In genomic region chr10:87094373-87095240, GRCh38 we compare ENCODE assay signal across 8 cellular contexts. TPM values are rescaled to one million over a fixed set of nuclear protein-coding genes. Genes with fewer than 3 reads are reported as not detected.
DNase-seq lines count a peak whose midpoint lies in the region; ATAC-seq, FAIRE-seq and TF ChIP-seq lines count a peak whose summit lies in the region.

Gene GLUD1 (minus strand): TSS chr10:87094843. CDS start chr10:87094769, 74 bp downstream.
Gene SHLD2 (plus strand): TSS chr10:87095206. CDS start chr10:87151355, 56,149 bp downstream.

- H3K27me3 ChIP-seq in HUES48 (ENCODE audit: control insufficient read depth, insufficient read depth, low read length) (no peaks in the 10 kb centered on the region), PC-9 (ENCODE audit: insufficient read depth, low read depth) (no peaks in the 10 kb centered on the region), esophagus muscularis mucosa (no peaks in the 10 kb centered on the region), muscle layer of duodenum (ENCODE audit: low read depth, low read length) (no peaks in the 10 kb centered on the region)

- H3K36me3 ChIP-seq in HUES48 (ENCODE audit: control insufficient read depth, insufficient read depth, low read length) = peaks cover 12% of the 10 kb centered on the region
- no peaks in the 10 kb centered on the region for H3K36me3 ChIP-seq in PC-9 (ENCODE audit: low read depth)
- H3K36me3 ChIP-seq in esophagus muscularis mucosa = peaks cover 0 to 9% (median 5%) of the 10 kb centered on the region in 4 donors
- H3K36me3 ChIP-seq in muscle layer of duodenum (ENCODE audit: control insufficient read depth in 1 of 2, insufficient read depth in 2 of 2, low read length in 2 of 2) = peaks cover under 1 to 13% of the 10 kb centered on the region in 2 donors

- POLR2A ChIA-PET in PC-9 (lab: Charles Lee; ENCODE audit: unreplicated experiment) = no interaction called here

- no peaks in the 10 kb centered on the region for H3K9me3 Mint-ChIP-seq in activated T-cell treated with anti-CD3 and anti-CD28 coated beads, Interleukin-2, amount 50 U/mL, for 4 hours

- peak within 1 kb of the TSS; percentile 95 for H3K4me3 Mint-ChIP-seq in activated T-cell treated with anti-CD3 and anti-CD28 coated beads, Interleukin-2, amount 50 U/mL, for 4 hours

- intact Hi-C loops in PC-9 (cut with micrococcal nuclease; ENCODE audit: unreplicated experiment) (loop anchor here (2.0 kb wide), 1 partner anchor 124 kb away; no protein-coding TSS in a partner anchor), esophagus muscularis mucosa (cut with DNase I) (no loop called here)

- H3K4me3 ChIP-seq in HUES48 (ENCODE audit: low read depth, low read length) (peak within 1 kb of the TSS; percentile 67), PC-9 (peak within 1 kb of the TSS; percentile 83), esophagus muscularis mucosa (peak within 1 kb of the TSS; percentile 75 to 97 (median 91)), muscle layer of duodenum (ENCODE audit: low read depth in 1 of 2, low read length in 2 of 2) (peak within 1 kb of the TSS; percentile 74 to 87)

- peak within 1 kb of the TSS; percentile 82 for H2AFZ ChIP-seq in PC-9

- no peak for FAIRE-seq in D721Med (lab: Jason Lieb, UNC)

- peak within 1 kb of the TSS; percentile 87 for H3K27ac ChIP-seq in HUES48 (ENCODE audit: low read depth, low read length)
- peak within 1 kb of the TSS; percentile 80 for H3K27ac ChIP-seq in PC-9
- H3K27ac ChIP-seq in esophagus muscularis mucosa (replicated peaks in 1 of 4) = peak within 1 kb of the TSS; percentile 98 to 99 (median 98)
- peak within 1 kb of the TSS; percentile 80 for H3K27ac ChIP-seq in muscle layer of duodenum (ENCODE audit: low read length)

- H3K4me1 Mint-ChIP-seq in activated T-cell treated with anti-CD3 and anti-CD28 coated beads, Interleukin-2, amount 50 U/mL, for 4 hours (ENCODE audit: low read depth) = peaks cover 52% of the 10 kb centered on the region

- H3K9ac ChIP-seq in HUES48 (ENCODE audit: low read depth, low read length) = peak within 1 kb of the TSS; percentile 80

- H3K36me3 Mint-ChIP-seq in activated T-cell treated with anti-CD3 and anti-CD28 coated beads, Interleukin-2, amount 50 U/mL, for 4 hours (ENCODE audit: insufficient read depth) = peaks cover 11% of the 10 kb centered on the region

- no peak for TF ChIP-seq CTCF in D721Med (IDR thresholded peaks at IDR 0.05; ENCODE audit: insufficient read depth, missing control alignments)
- TF ChIP-seq CTCF in PC-9 (conservative IDR thresholded peaks at IDR 0.05) = no peak
- no peak for TF ChIP-seq CTCF in esophagus muscularis mucosa (IDR thresholded peaks at IDR 0.05)

- no peaks in the 10 kb centered on the region for H4K20me1 ChIP-seq in PC-9 (ENCODE audit: insufficient read depth)

- peak; percentile 56 for TF ChIP-seq POLR2A in esophagus muscularis mucosa (IDR thresholded peaks at IDR 0.05; ENCODE audit: low read depth)

- TSS peak; percentile 37 for BruUV-seq in PC-9 (replicated peaks; lab: Mats Ljungman, UMichigan)

- H3K79me2 ChIP-seq in PC-9 (ENCODE audit: low read depth) = peaks cover 59% of the 10 kb centered on the region

- H3F3A ChIP-seq in PC-9 (ENCODE audit: insufficient read depth, low read depth) = peaks cover 24% of the 10 kb centered on the region

- no peak for TF ChIP-seq EP300 in esophagus muscularis mucosa (IDR thresholded peaks at IDR 0.05)

- no CpG with 5 or more reads among the region's 112 CpGs for WGBS in esophagus muscularis mucosa

- peak; percentile 66 for ATAC-seq in GM21381 (IDR thresholded peaks at IDR 0.05; ENCODE audit: unreplicated experiment)
- peak; percentile 78 to 79 for ATAC-seq in activated T-cell treated with anti-CD3 and anti-CD28 coated beads, Interleukin-2, amount 50 U/mL, for 4 hours

- H3K27me3 Mint-ChIP-seq in activated T-cell treated with anti-CD3 and anti-CD28 coated beads, Interleukin-2, amount 50 U/mL, for 4 hours (ENCODE audit: low read depth) = no peaks in the 10 kb centered on the region

- H3K4me2 ChIP-seq in PC-9 = peak within 1 kb of the TSS; percentile 86

- no peaks in the 10 kb centered on the region for H3K9me2 ChIP-seq in PC-9 (ENCODE audit: insufficient read depth)

- no peaks in the 10 kb centered on the region for H3K9me3 ChIP-seq in HUES48 (ENCODE audit: control insufficient read depth, insufficient read depth, low read length)
- no peaks in the 10 kb centered on the region for H3K9me3 ChIP-seq in PC-9 (ENCODE audit: insufficient read depth, low read depth)
- H3K9me3 ChIP-seq in esophagus muscularis mucosa = no peaks in the 10 kb centered on the region
- H3K9me3 ChIP-seq in muscle layer of duodenum (ENCODE audit: control insufficient read depth in 1 of 2, low read length in 2 of 2) = no peaks in the 10 kb centered on the region

- H3K4me1 ChIP-seq in HUES48 (ENCODE audit: control insufficient read depth, insufficient read depth, low read length) (peaks cover 23% of the 10 kb centered on the region), PC-9 (replicated peaks; ENCODE audit: insufficient read depth) (peaks cover 38% of the 10 kb centered on the region), esophagus muscularis mucosa (peaks cover 37 to 51% (median 50%) of the 10 kb centered on the region in 4 donors), muscle layer of duodenum (ENCODE audit: control insufficient read depth in 1 of 2, insufficient read depth in 2 of 2, low read length in 2 of 2) (peaks cover 16 to 26% of the 10 kb centered on the region in 2 donors)

- CTCF ChIA-PET in PC-9 (lab: Charles Lee) = no interaction called here

- DNase-seq in D721Med (ENCODE audit: insufficient read length, low spot score) (peak; percentile 67), PC-9 (peak; percentile 66 to 88), esophagus muscularis mucosa (ENCODE audit: extremely low spot score) (peak; percentile 97)
- DNase-seq in activated T-cell treated with anti-CD3 and anti-CD28 coated beads, Interleukin-2, amount 50 U/mL, for 4 hours = peak; percentile 80
- peak; percentile 86 to 89 for DNase-seq in stimulated activated CD8-positive, alpha-beta memory T cell treated with anti-CD3 and anti-CD28 coated beads, Interleukin-7, amount 100 ng/mL, for 48 hours (ENCODE audit: extremely low read depth in 1 of 2, low read depth in 1 of 2)

RNA-seq across cellular contexts. Expression of gene GLUD1, which starts in this region (rescaled TPM):
- 93.0 and 105 TPM in 2 replicates for total RNA-seq in PC-9 (2021)
- total RNA-seq in activated T-cell treated with anti-CD3 and anti-CD28 coated beads, Interleukin-2, amount 50 U/mL, for 4 hours = 100 to 1,000 TPM; 100 to 111 (median 102) TPM
- total RNA-seq in esophagus muscularis mucosa = 100 to 1,000 TPM; 152 to 187 (median 161) TPM

RNA-seq across cellular contexts. Expression of gene SHLD2, which starts in this region (rescaled TPM):
- 11.3 and 15.9 TPM in 2 replicates for total RNA-seq in PC-9 (2021)
- 10 to 100 TPM; 30.5 to 33.6 (median 31.6) TPM for total RNA-seq in activated T-cell treated with anti-CD3 and anti-CD28 coated beads, Interleukin-2, amount 50 U/mL, for 4 hours
- total RNA-seq in esophagus muscularis mucosa = 10 to 100 TPM; 17.0 to 25.7 (median 22.8) TPM

Comparison
In these comparisons a context has a peak if more than half of its experiments do, and no peak if none do; other contexts are left out.
1. Peak in every context shown above with its lines: DNase-seq, ATAC-seq, H3K4me3 ChIP-seq and H3K27ac ChIP-seq.